In genomic region chr6:30287139-30287538, GRCh38 we compare ENCODE assay signal across 22 cellular contexts. TPM values are rescaled to one million over a fixed set of nuclear protein-coding genes. Genes with fewer than 3 reads are reported as not detected.
DNase-seq lines count a peak whose midpoint lies in the region; ATAC-seq and TF ChIP-seq lines count a peak whose summit lies in the region.
"Had no signal": no experiment of that assay in that cellular context is flagged by ENCODE, and none has a peak within 500 bp of the region (broad histone marks: within the 10 kb centered on the region; RNA-seq: fewer than 3 reads in every experiment).

No MANE protein-coding gene starts in this region.

- 52 to 67% methylated on average over 1 of the region's 1 CpG for WGBS in endodermal cell (ENCODE audit: insufficient coverage in 1 of 2, insufficient read length in 1 of 2), 2 experiments

- no TSS peak for BruUV-seq in Calu3 (replicated peaks; lab: Mats Ljungman, UMichigan)
- BruUV-seq in PC-9 (replicated peaks; lab: Mats Ljungman, UMichigan) = no TSS peak

- H3K4me1 ChIP-seq in PC-9 (replicated peaks; ENCODE audit: insufficient read depth) = no peaks in the 10 kb centered on the region
- H3K4me1 ChIP-seq in endodermal cell (ENCODE audit: control insufficient read depth, insufficient read depth, low read length) = no peaks in the 10 kb centered on the region
- H3K4me1 ChIP-seq: BLaER1 treated with 17β-estradiol and CSF1 and Interleukin-3, amounts not matched to agents 10 nM and 100 nM; Caco-2 had no signal

- H3K27ac ChIP-seq in PC-9 = no peak overlapping the region
- H3K27ac ChIP-seq in endodermal cell (ENCODE audit: low read depth, low read length) = no peak overlapping the region
- H3K27ac ChIP-seq: BLaER1 treated with 17β-estradiol and CSF1 and Interleukin-3, amounts not matched to agents 10 nM and 100 nM; C4-2B had no signal

- DNase-seq in Calu3 (no peak), PC-9 (no peak), endodermal cell (no peak), osteocyte (ENCODE audit: extremely low spot score, unreplicated experiment) (no peak), middle frontal gyrus (ENCODE audit: extremely low spot score, low spot score) (no peak)
- DNase-seq in stimulated activated effector memory CD8-positive, alpha-beta T cell treated with anti-CD3 and anti-CD28 coated beads, Interleukin-12 subunit alpha, Interleukin-12 subunit beta, amount 100 ng/mL, for 72 hours (ENCODE audit: low spot score in 2 of 2) = no peak
- DNase-seq: 8988T; AML-193; Caco-2; CD4-positive, alpha-beta T cell; CD8-positive, alpha-beta T cell; DMS 273 treated with DMSO at 0.1 percent for 48 hours; DMS153; DMS53; DMS79; DND-41; EL; GDM1 had no signal

- no peak for ATAC-seq in stimulated activated effector memory CD8-positive, alpha-beta T cell treated with anti-CD3 and anti-CD28 coated beads, Interleukin-12 subunit alpha, Interleukin-12 subunit beta, amount 100 ng/mL, for 72 hours
- ATAC-seq: CD8-positive, alpha-beta T cell; GM12878 had no signal

- H3K9ac ChIP-seq in endodermal cell (ENCODE audit: extremely low read depth, low read length, poor library complexity, severe bottlenecking) = no peak overlapping the region
- H3K9ac ChIP-seq: BLaER1 treated with 17β-estradiol and CSF1 and Interleukin-3, amounts not matched to agents 10 nM and 100 nM had no signal

- TF ChIP-seq CTCF in Calu3 (IDR thresholded peaks at IDR 0.05; ENCODE audit: unreplicated experiment) (no peak), PC-9 (conservative IDR thresholded peaks at IDR 0.05) (no peak), endodermal cell (conservative IDR thresholded peaks at IDR 0.05) (no peak), osteocyte (IDR thresholded peaks at IDR 0.05) (no peak)

- H3K9me3 ChIP-seq in PC-9 (ENCODE audit: insufficient read depth, low read depth) = peaks cover 89% of the 10 kb centered on the region
- peaks cover 100% of the 10 kb centered on the region for H3K9me3 ChIP-seq in endodermal cell (ENCODE audit: control insufficient read depth, low read length)

- 0 out of 2 replicates have a peak overlapping the region, but pooled peaks have one; percentile 5 for H3K4me3 ChIP-seq in PC-9
- H3K4me3 ChIP-seq in endodermal cell (ENCODE audit: low read length) = peak overlapping the region; percentile 4
- H3K4me3 ChIP-seq: BLaER1 treated with 17β-estradiol and CSF1 and Interleukin-3, amounts not matched to agents 10 nM and 100 nM; GM12878 had no signal

- H3K4me3 Mint-ChIP-seq in Calu3 (ENCODE audit: low read depth, unreplicated experiment) (no peak overlapping the region), endodermal cell (no peak overlapping the region), osteocyte (ENCODE audit: unreplicated experiment) (no peak overlapping the region)
- no peak overlapping the region for H3K4me3 Mint-ChIP-seq in stimulated activated effector memory CD8-positive, alpha-beta T cell treated with anti-CD3 and anti-CD28 coated beads, Interleukin-12 subunit alpha, Interleukin-12 subunit beta, amount 100 ng/mL, for 72 hours
- H3K4me3 Mint-ChIP-seq: B cell; CD4-positive, alpha-beta T cell; CD8-positive, alpha-beta T cell had no signal

- H3K27me3 ChIP-seq in PC-9 (ENCODE audit: insufficient read depth, low read depth) = no peaks in the 10 kb centered on the region
- no peaks in the 10 kb centered on the region for H3K27me3 ChIP-seq in endodermal cell (ENCODE audit: control insufficient read depth, insufficient read depth, low read length, poor library complexity, severe bottlenecking)
- H3K27me3 ChIP-seq: BLaER1 treated with 17β-estradiol and CSF1 and Interleukin-3, amounts not matched to agents 10 nM and 100 nM had no signal

- H3K4me1 Mint-ChIP-seq in Calu3 (ENCODE audit: low read depth, unreplicated experiment) (no peaks in the 10 kb centered on the region), endodermal cell (no peaks in the 10 kb centered on the region), osteocyte (ENCODE audit: unreplicated experiment) (no peaks in the 10 kb centered on the region)
- H3K4me1 Mint-ChIP-seq in stimulated activated effector memory CD8-positive, alpha-beta T cell treated with anti-CD3 and anti-CD28 coated beads, Interleukin-12 subunit alpha, Interleukin-12 subunit beta, amount 100 ng/mL, for 72 hours = no peaks in the 10 kb centered on the region
- H3K4me1 Mint-ChIP-seq: B cell had no signal

- CTCF ChIA-PET in Calu3 (lab: Charles Lee) (interaction anchor here (0.6 kb wide), 1 partner anchor 113 kb away, joined by 3 read pairs; no protein-coding TSS in a partner anchor), PC-9 (lab: Charles Lee) (no interaction called here)

- peaks cover 11% of the 10 kb centered on the region for H3F3A ChIP-seq in PC-9 (ENCODE audit: insufficient read depth, low read depth)

- no peak overlapping the region for H3K4me2 ChIP-seq in PC-9
- H3K4me2 ChIP-seq: BLaER1 treated with 17β-estradiol and CSF1 and Interleukin-3, amounts not matched to agents 10 nM and 100 nM had no signal

- no peaks in the 10 kb centered on the region for H3K9me2 ChIP-seq in PC-9 (ENCODE audit: insufficient read depth)

- H4K20me1 ChIP-seq in PC-9 (ENCODE audit: insufficient read depth) = no peaks in the 10 kb centered on the region

- no peak overlapping the region for H2AFZ ChIP-seq in PC-9

- H3K36me3 Mint-ChIP-seq in Calu3 (ENCODE audit: insufficient read depth, unreplicated experiment) (peaks cover 47% of the 10 kb centered on the region), endodermal cell (ENCODE audit: low read depth) (peaks cover 67% of the 10 kb centered on the region), osteocyte (ENCODE audit: unreplicated experiment) (peaks cover 74% of the 10 kb centered on the region)
- peaks cover 30% of the 10 kb centered on the region for H3K36me3 Mint-ChIP-seq in stimulated activated effector memory CD8-positive, alpha-beta T cell treated with anti-CD3 and anti-CD28 coated beads, Interleukin-12 subunit alpha, Interleukin-12 subunit beta, amount 100 ng/mL, for 72 hours

- no peaks in the 10 kb centered on the region for H3K79me2 ChIP-seq in PC-9 (ENCODE audit: low read depth)

- POLR2A ChIA-PET in PC-9 (lab: Charles Lee; ENCODE audit: unreplicated experiment) = no interaction called here

- H3K27me3 Mint-ChIP-seq in Calu3 (ENCODE audit: unreplicated experiment) (no peaks in the 10 kb centered on the region), endodermal cell (ENCODE audit: insufficient read depth) (peaks cover 15% of the 10 kb centered on the region), osteocyte (ENCODE audit: unreplicated experiment) (no peaks in the 10 kb centered on the region)
- H3K27me3 Mint-ChIP-seq: B cell; CD4-positive, alpha-beta T cell had no signal

- H3K9me3 Mint-ChIP-seq in Calu3 (ENCODE audit: low read depth, unreplicated experiment) (peaks cover 43% of the 10 kb centered on the region), endodermal cell (peaks cover 95% of the 10 kb centered on the region), osteocyte (ENCODE audit: unreplicated experiment) (peaks cover 48% of the 10 kb centered on the region)
- peaks cover 39% of the 10 kb centered on the region for H3K9me3 Mint-ChIP-seq in stimulated activated effector memory CD8-positive, alpha-beta T cell treated with anti-CD3 and anti-CD28 coated beads, Interleukin-12 subunit alpha, Interleukin-12 subunit beta, amount 100 ng/mL, for 72 hours

- peaks cover 14% of the 10 kb centered on the region; the same call in 1 of the 2 replicates for H3K36me3 ChIP-seq in PC-9 (ENCODE audit: low read depth)
- peaks cover 38% of the 10 kb centered on the region for H3K36me3 ChIP-seq in endodermal cell (ENCODE audit: control insufficient read depth, insufficient read depth, low read length)

- H3K27ac Mint-ChIP-seq in Calu3 (ENCODE audit: unreplicated experiment) (peak overlapping the region; percentile 55), endodermal cell (no peak overlapping the region), osteocyte (ENCODE audit: unreplicated experiment) (no peak overlapping the region)
- H3K27ac Mint-ChIP-seq in stimulated activated effector memory CD8-positive, alpha-beta T cell treated with anti-CD3 and anti-CD28 coated beads, Interleukin-12 subunit alpha, Interleukin-12 subunit beta, amount 100 ng/mL, for 72 hours = no peak overlapping the region
- H3K27ac Mint-ChIP-seq: B cell; CD4-positive, alpha-beta T cell; CD8-positive, alpha-beta T cell had no signal

- intact Hi-C loops in Calu3 (cut with micrococcal nuclease; ENCODE audit: unreplicated experiment) = no loop called here
- intact Hi-C loops in PC-9 (cut with micrococcal nuclease; ENCODE audit: unreplicated experiment) = no loop called here

RNA-seq across cellular contexts. Expression of gene TRIM39, which starts 39.6 kb away (rescaled TPM):
- 22.0 and 22.3 TPM in 2 replicates for total RNA-seq in Calu3 (2022)
- 12.5 and 14.4 TPM in 2 replicates for total RNA-seq in PC-9 (2021)
- total RNA-seq in endodermal cell = 10 to 100 TPM; 16.4 to 17.1 TPM
- polyA plus RNA-seq in endodermal cell (2013, experiment 1 of 2) = 14.0 TPM
- polyA plus RNA-seq in endodermal cell (2013, experiment 2 of 2) = 13.9 TPM
- 11.6 and 14.8 TPM in 2 replicates for total RNA-seq in osteocyte

RNA-seq across cellular contexts. Expression of gene RPP21, which starts 57.8 kb away (rescaled TPM):
- total RNA-seq in Calu3 (2022) = 53.3 and 64.2 TPM in 2 replicates
- total RNA-seq in PC-9 (2021) = 58.9 and 72.5 TPM in 2 replicates
- 10 to 100 TPM; 52.2 to 59.7 TPM for total RNA-seq in endodermal cell
- polyA plus RNA-seq in endodermal cell (2013, experiment 1 of 2) = 63.9 TPM
- polyA plus RNA-seq in endodermal cell (2013, experiment 2 of 2) = 59.3 TPM
- 47.5 and 48.8 TPM in 2 replicates for total RNA-seq in osteocyte
